ENCODE assay signal across 9 cellular contexts in genomic region chr7:99137418-99138180, GRCh38. TPM values are rescaled to one million over a fixed set of nuclear protein-coding genes. Genes with fewer than 3 reads are reported as not detected.
A peak's percentile ranks its signal among the peaks of the same experiment; 100 is the strongest.
DNase-seq lines count a peak whose midpoint lies in the region; ATAC-seq and TF ChIP-seq lines count a peak whose summit lies in the region.
"Had no signal": no experiment of that assay in that cellular context is flagged by ENCODE, and none has a peak within 500 bp of the region (broad histone marks: within the 10 kb centered on the region; RNA-seq: fewer than 3 reads in every experiment).

No MANE protein-coding gene starts in this region.

- H3K9me3 ChIP-seq in SK-N-MC (ENCODE audit: low read depth, low read length) (no peaks in the 10 kb centered on the region), psoas muscle (no peaks in the 10 kb centered on the region)

- TF ChIP-seq CTCF in foreskin fibroblast (IDR thresholded peaks at IDR 0.05; ENCODE audit: low read depth, low read length) (no peak), psoas muscle (IDR thresholded peaks at IDR 0.05) (no peak)

- POLR2A ChIA-PET in naive thymus-derived CD8-positive, alpha-beta T cell (lab: Charles Lee) = no interaction called here

- H3K27ac Mint-ChIP-seq in naive thymus-derived CD8-positive, alpha-beta T cell = peak overlapping the region in 2 of 10 donors; percentile 6 to 54

- H3K36me3 ChIP-seq in SK-N-MC (ENCODE audit: insufficient read depth, low read length) (0 out of 2 replicates have a peak, but pooled peaks cover 11% of the 10 kb centered on the region), psoas muscle (ENCODE audit: insufficient read depth in 1 of 2, low read depth in 1 of 2) (no peaks in the 10 kb centered on the region)

- no peaks in the 10 kb centered on the region for H3K9me3 Mint-ChIP-seq in naive thymus-derived CD8-positive, alpha-beta T cell

- H3K4me3 ChIP-seq in SK-N-MC (peak overlapping the region; percentile 74), foreskin fibroblast (ENCODE audit: low read depth in 1 of 2, low read length in 2 of 2) (peak overlapping the region; percentile 16 to 33), psoas muscle (no peak overlapping the region)

- peak overlapping the region; percentile 41 for H3K9ac ChIP-seq in SK-N-MC (ENCODE audit: insufficient read length)

- intact Hi-C loops in psoas muscle (cut with DNase I) = no loop called here

- no peaks in the 10 kb centered on the region for H3K36me3 Mint-ChIP-seq in naive thymus-derived CD8-positive, alpha-beta T cell

- no peaks in the 10 kb centered on the region for H3K27me3 ChIP-seq in psoas muscle (ENCODE audit: insufficient read depth in 3 of 3, low read length in 2 of 3)

- peaks cover 37 to 84% (median 75%) of the 10 kb centered on the region in 4 donors for H3K4me1 Mint-ChIP-seq in naive thymus-derived CD8-positive, alpha-beta T cell

- H3K27me3 Mint-ChIP-seq in naive thymus-derived CD8-positive, alpha-beta T cell = no peaks in the 10 kb centered on the region

- H3K27ac ChIP-seq in SK-N-MC (peak overlapping the region; percentile 88), psoas muscle (no peak overlapping the region)

- H3K4me1 ChIP-seq in psoas muscle = peaks cover 41% of the 10 kb centered on the region

- WGBS in psoas muscle, 3 donors = 42 to 45% (median 44%) methylated on average over 10 of the region's 10 CpGs

- ATAC-seq in psoas muscle (peak in 3 of 4 donors; percentile 7 to 28 (median 13)), GM18868 (IDR thresholded peaks at IDR 0.05; ENCODE audit: unreplicated experiment) (no peak), HG02623 (IDR thresholded peaks at IDR 0.05; ENCODE audit: unreplicated experiment) (no peak)
- ATAC-seq in naive thymus-derived CD8-positive, alpha-beta T cell = no peak

- H3K4me3 Mint-ChIP-seq in naive thymus-derived CD8-positive, alpha-beta T cell = no peak overlapping the region

- peak; percentile 77 for DNase-seq in EL
- no peak for DNase-seq in SK-N-MC (ENCODE audit: low read depth, low spot score)
- DNase-seq in foreskin fibroblast = peak; percentile 77 to 86
- DNase-seq in psoas muscle = no peak
- no peak for DNase-seq in naive thymus-derived CD8-positive, alpha-beta T cell
- no peak for DNase-seq in stimulated activated CD8-positive, alpha-beta memory T cell treated with anti-CD3 and anti-CD28 coated beads, Interleukin-4, amount 100 ng/mL, for 48 hours
- DNase-seq: NCI-H2029 had no signal

RNA-seq across cellular contexts. Expression of gene SMURF1, which starts 6.3 kb away (rescaled TPM):
- total RNA-seq in psoas muscle = 10 to 100 TPM in 3 of 4 donors, 1 to 10 TPM in 1; 8.8 to 16.9 (median 13.2) TPM
- polyA plus RNA-seq in psoas muscle = 10 to 100 TPM in 1 of 3 donors, 1 to 10 TPM in 2; 5.8 to 10.2 (median 6.8) TPM
- 10 to 100 TPM; 29.0 to 29.1 TPM for total RNA-seq in naive thymus-derived CD8-positive, alpha-beta T cell
- 1 to 10 TPM in 2 of 3 donors, under 1 TPM in 1; 0.95 to 3.2 (median 2.0) TPM for polyA plus RNA-seq in naive thymus-derived CD8-positive, alpha-beta T cell

Comparison
In these comparisons a context has a peak if more than half of its experiments do, and no peak if none do; other contexts are left out.
1. DNase-seq: peak in EL (single experiment) and foreskin fibroblast (2 of 2); none in SK-N-MC (single experiment), psoas muscle (0 of 2), naive thymus-derived CD8-positive, alpha-beta T cell (0 of 10) and stimulated activated CD8-positive, alpha-beta memory T cell treated with anti-CD3 and anti-CD28 coated beads, Interleukin-4, amount 100 ng/mL, for 48 hours (single experiment).
2. ATAC-seq: peak in psoas muscle (3 of 4); none in GM18868 (single experiment), naive thymus-derived CD8-positive, alpha-beta T cell (0 of 2) and HG02623 (single experiment).